In genomic region chr13:31749929-31750328, GRCh38 we compare ENCODE assay signal across 12 cellular contexts. TPM values are rescaled to one million over a fixed set of nuclear protein-coding genes. Genes with fewer than 3 reads are reported as not detected.
DNase-seq lines count a peak whose midpoint lies in the region; TF ChIP-seq lines count a peak whose summit lies in the region.
"Had no signal": no experiment of that assay in that cellular context is flagged by ENCODE, and none has a peak within 500 bp of the region (broad histone marks: within the 10 kb centered on the region; RNA-seq: fewer than 3 reads in every experiment).

No MANE protein-coding gene starts in this region.

- H3K27me3 ChIP-seq in kidney epithelial cell (ENCODE audit: control insufficient read depth, insufficient read depth, low read length), result no peaks in the 10 kb centered on the region
- H3K27me3 ChIP-seq: tibial nerve had no signal

- no peaks in the 10 kb centered on the region for H3K36me3 ChIP-seq in kidney epithelial cell (ENCODE audit: control insufficient read depth, insufficient read depth, low read length)
- H3K36me3 ChIP-seq: tibial nerve had no signal

- TF ChIP-seq CTCF in AG09319 (IDR thresholded peaks at IDR 0.05; ENCODE audit: low read depth, low read length) (no peak), kidney epithelial cell (IDR thresholded peaks at IDR 0.05; ENCODE audit: insufficient read depth, low read length, poor library complexity, severe bottlenecking) (no peak)

- no peak overlapping the region for H3K4me3 ChIP-seq in kidney epithelial cell (ENCODE audit: low read depth, low read length)
- H3K4me3 ChIP-seq: tibial nerve had no signal

- DNase-seq in AG09319 (ENCODE audit: extremely low read depth, low read depth) (peak; percentile 50), M059J (ENCODE audit: low read depth) (peak; percentile 95), astrocyte of the hippocampus (ENCODE audit: low read depth, low spot score) (peak; percentile 80), kidney epithelial cell (ENCODE audit: low read depth) (peak; percentile 21), ureter (ENCODE audit: low spot score) (no peak), SHP77 (lab: John Stamatoyannopoulos, UW) (no peak), DMS53 (lab: John Stamatoyannopoulos, UW) (no peak)
- DNase-seq in stimulated activated naive CD4-positive, alpha-beta T cell treated with Interleukin-2 at 50 U/mL for 16 hours (lab: John Stamatoyannopoulos, UW), result no peak
- DNase-seq: activated CD4-positive, alpha-beta T cell treated with anti-CD3 and anti-CD28 coated beads for 48 hours; CD4-positive, alpha-beta memory T cell; right cardiac atrium had no signal

RNA-seq across cellular contexts. Expression of gene RXFP2, which starts 10.6 kb away (rescaled TPM):
- 0.07 TPM in 1 of 2 replicates, not detected in the other for total RNA-seq in M059J (2014; rRNA removed; shearing (Covaris generic))
- total RNA-seq in kidney epithelial cell (not detected in 2 replicates), ureter (not detected)
- total RNA-seq: CD4-positive, alpha-beta memory T cell; right cardiac atrium had no signal

Comparison
In these comparisons a context has a peak if more than half of its experiments do, and no peak if none do; other contexts are left out.
1. DNase-seq: peak in AG09319 (single experiment), M059J (single experiment), astrocyte of the hippocampus (single experiment) and kidney epithelial cell (single experiment); none in ureter (single experiment), stimulated activated naive CD4-positive, alpha-beta T cell treated with Interleukin-2 at 50 U/mL for 16 hours (single experiment), SHP77 (0 of 2) and DMS53 (single experiment).